In genomic region chr7:107387573-107388219, GRCh38 we compare ENCODE assay signal across 10 cellular contexts.
A peak's percentile ranks its signal among the peaks of the same experiment; 100 is the strongest.
DNase-seq lines count a peak whose midpoint lies in the region; ATAC-seq, FAIRE-seq and TF ChIP-seq lines count a peak whose summit lies in the region.
"Had no signal": no experiment of that assay in that cellular context is flagged by ENCODE, and none has a peak within 500 bp of the region (broad histone marks: within the 10 kb centered on the region; RNA-seq: fewer than 3 reads in every experiment).

No MANE protein-coding gene starts in this region.

- DNase-seq in GM23248 (peak; percentile 55), SK-N-DZ (ENCODE audit: low spot score) (peak; percentile 23), fibroblast of gingiva (ENCODE audit: low read depth) (peak; percentile 99), skeletal muscle cell (ENCODE audit: low read depth) (peak; percentile 76), NCI-H524 treated with DMSO at 0.1 percent for 48 hours (lab: John Stamatoyannopoulos, UW) (no peak), D721Med (ENCODE audit: insufficient read length, low spot score) (no peak), SW480 (ENCODE audit: low spot score) (no peak)

- no peak overlapping the region for H2AFZ ChIP-seq in GM23248

- H3K36me3 ChIP-seq in GM23248 (ENCODE audit: low read depth), result no peaks in the 10 kb centered on the region
- H3K36me3 ChIP-seq: heart right ventricle had no signal

- H3K9me3 ChIP-seq in GM23248 (ENCODE audit: low read depth), result no peaks in the 10 kb centered on the region

- no peaks in the 10 kb centered on the region for H3K79me2 ChIP-seq in GM23248 (ENCODE audit: insufficient read depth)

- H3K9ac ChIP-seq in GM23248, result no peak overlapping the region

- in situ Hi-C loops in GM23248 (cut with MboI), result no loop called here

- ATAC-seq in GM19463 (IDR thresholded peaks at IDR 0.05; ENCODE audit: unreplicated experiment), result no peak

- no peak for TF ChIP-seq CTCF in D721Med (IDR thresholded peaks at IDR 0.05; ENCODE audit: insufficient read depth, missing control alignments)

- WGBS in GM23248 (ENCODE audit: low coverage in 1 of 2, low lambda C conversion rate in 2 of 2, missing lambda C conversion rate in 2 of 2), 2 experiments, result 31 to 36% methylated on average over 6 of the region's 6 CpGs

- H3K27me3 ChIP-seq in GM23248 (replicated peaks; ENCODE audit: insufficient read depth), result no peaks in the 10 kb centered on the region
- H3K27me3 ChIP-seq: heart right ventricle had no signal

- H3K27ac ChIP-seq in GM23248, result peak overlapping the region; percentile 44; the same call in 1 of the 2 replicates

- H3K9me2 ChIP-seq in GM23248 (ENCODE audit: insufficient read depth), result no peaks in the 10 kb centered on the region

- no peak overlapping the region for H3K4me3 ChIP-seq in GM23248
- H3K4me3 ChIP-seq in skeletal muscle cell (ENCODE audit: low read depth, low read length), result no peak overlapping the region
- H3K4me3 ChIP-seq: heart right ventricle had no signal

- peaks cover 8% of the 10 kb centered on the region; the same call in 1 of the 2 replicates for H3F3A ChIP-seq in GM23248 (ENCODE audit: insufficient read depth)

- no peak for FAIRE-seq in D721Med (lab: Jason Lieb, UNC)
- FAIRE-seq: H1 had no signal

- peak overlapping the region; percentile 34 for H3K4me2 ChIP-seq in GM23248 (ENCODE audit: unreplicated experiment)

- peaks cover 8% of the 10 kb centered on the region; the same call in 1 of the 2 replicates for H3K4me1 ChIP-seq in GM23248 (ENCODE audit: insufficient read depth)

- H4K20me1 ChIP-seq in GM23248 (ENCODE audit: insufficient read depth), result no peaks in the 10 kb centered on the region

Comparison
In these comparisons a context has a peak if more than half of its experiments do, and no peak if none do; other contexts are left out.
1. DNase-seq: peak in GM23248 (single experiment), SK-N-DZ (single experiment), fibroblast of gingiva (single experiment) and skeletal muscle cell (single experiment); none in NCI-H524 treated with DMSO at 0.1 percent for 48 hours (single experiment), D721Med (single experiment) and SW480 (single experiment).